Comparison of ENCODE assay signal across 8 cellular contexts in the genomic region with DNA sequence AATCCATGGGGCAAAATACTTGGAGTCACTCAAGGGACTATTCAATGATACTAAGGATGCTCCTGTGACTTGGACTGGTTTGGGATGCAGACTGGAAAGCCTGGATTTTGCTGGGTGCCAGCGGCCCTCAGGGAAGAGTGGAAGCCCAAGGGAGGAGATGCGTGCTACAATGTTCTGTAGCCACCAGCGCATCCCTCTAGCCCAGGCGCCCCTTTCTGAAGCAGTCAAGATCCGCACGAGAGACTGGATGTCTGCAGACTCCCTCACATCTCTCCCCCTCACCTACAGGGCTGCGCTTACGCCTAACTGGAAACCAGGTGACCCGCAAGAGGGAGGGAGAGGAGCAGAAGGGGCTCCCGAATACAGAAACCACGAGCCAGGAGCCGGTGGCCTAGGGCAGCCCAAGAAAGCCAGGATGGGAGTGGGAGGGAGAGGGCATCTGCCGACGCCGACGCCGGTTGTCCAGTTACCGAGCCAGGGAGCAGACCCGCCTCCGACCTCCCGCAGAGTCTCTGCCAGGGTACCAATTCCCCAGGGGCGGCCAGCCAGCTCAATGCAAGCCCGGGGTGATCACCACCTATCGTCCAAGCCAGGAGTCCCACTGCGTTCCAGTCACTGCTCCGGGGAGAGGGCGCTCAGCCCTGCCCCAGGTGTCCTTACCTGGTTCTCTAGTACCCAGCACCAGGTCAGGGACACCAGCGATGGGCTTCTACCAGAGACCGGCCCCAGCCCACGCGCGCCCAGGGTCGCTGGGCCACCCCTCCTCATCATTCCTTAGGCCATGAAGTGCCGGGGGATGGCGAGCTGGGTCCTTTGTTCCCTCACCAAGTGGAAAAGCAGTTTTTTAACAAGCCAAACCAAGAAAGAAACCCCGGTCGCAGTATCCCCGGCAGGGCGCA. TPM values are rescaled to one million over a fixed set of nuclear protein-coding genes. Genes with fewer than 3 reads are reported as not detected.
DNase-seq lines count a peak whose midpoint lies in the region; ATAC-seq and TF ChIP-seq lines count a peak whose summit lies in the region.

No MANE protein-coding gene starts in this region.

- H3K4me3 ChIP-seq in breast epithelium: peak overlapping the region; percentile 85 to 89 (median 88)
- H3K4me3 ChIP-seq in suprapubic skin: peak overlapping the region; percentile 66

- H3K4me1 ChIP-seq in breast epithelium (no peaks in the 10 kb centered on the region), suprapubic skin (peaks cover 53% of the 10 kb centered on the region)

- intact Hi-C loops in breast epithelium (cut with DNase I; ENCODE audit: low total_unique reads): loop anchor here (10.0 kb wide), 1 partner anchor 1575 kb away; no protein-coding TSS in a partner anchor

- H3K36me3 ChIP-seq in breast epithelium: no peaks in the 10 kb centered on the region
- H3K36me3 ChIP-seq in suprapubic skin: no peaks in the 10 kb centered on the region

- H3K27me3 ChIP-seq in breast epithelium (no peaks in the 10 kb centered on the region), suprapubic skin (no peaks in the 10 kb centered on the region)

- no peak for TF ChIP-seq EP300 in suprapubic skin (IDR thresholded peaks at IDR 0.05)

- ATAC-seq in GM19452 (IDR thresholded peaks at IDR 0.05; ENCODE audit: unreplicated experiment) (no peak), HG03135 (IDR thresholded peaks at IDR 0.05; ENCODE audit: unreplicated experiment) (no peak)

- peak overlapping the region; percentile 96 to 98 for H3K27ac ChIP-seq in breast epithelium
- peak overlapping the region; percentile 84 for H3K27ac ChIP-seq in suprapubic skin

- H3K9me3 ChIP-seq in breast epithelium (no peaks in the 10 kb centered on the region), suprapubic skin (no peaks in the 10 kb centered on the region)

- 11% methylated on average over 31 of the region's 39 CpGs for WGBS in suprapubic skin

- TF ChIP-seq POLR2A in breast epithelium (IDR thresholded peaks at IDR 0.05) (no peak), suprapubic skin (IDR thresholded peaks at IDR 0.05) (no peak)

- TF ChIP-seq CTCF in breast epithelium (IDR thresholded peaks at IDR 0.05) (no peak), suprapubic skin (IDR thresholded peaks at IDR 0.05) (no peak)

- peak; percentile 64 for DNase-seq in COLO668 (lab: John Stamatoyannopoulos, UW; ENCODE audit: unreplicated experiment)
- peak; percentile 42 for DNase-seq in NCI-H146 (lab: John Stamatoyannopoulos, UW)
- DNase-seq in breast epithelium (ENCODE audit: low spot score in 2 of 2): peak in 1 of 2 donors; percentile 43
- peak; percentile 77 for DNase-seq in kidney tubule cell (ENCODE audit: low spot score)
- peak in 1 of 2 donors; percentile 68 for DNase-seq in suprapubic skin (ENCODE audit: low spot score in 2 of 2)
- DNase-seq in dedifferentiated amniotic fluid mesenchymal stem cell (ENCODE audit: extremely low spot score): no peak

RNA-seq across cellular contexts. Expression of a gene that starts 1.2 kb away (rescaled TPM):
- total RNA-seq in breast epithelium (100 to 1,000 TPM in 2 of 3 donors, 10 to 100 TPM in 1; 27.4 to 188 (median 110) TPM), suprapubic skin (10 to 100 TPM in 3 of 4 donors, 1 to 10 TPM in 1; 7.2 to 18.7 (median 13.0) TPM)
